In genomic region chr6:47047097-47047478, GRCh38 we compare ENCODE assay signal across 16 cellular contexts. TPM values are rescaled to one million over a fixed set of nuclear protein-coding genes. Genes with fewer than 3 reads are reported as not detected.
DNase-seq lines count a peak whose midpoint lies in the region; ATAC-seq and TF ChIP-seq lines count a peak whose summit lies in the region.
"Had no signal": no experiment of that assay in that cellular context is flagged by ENCODE, and none has a peak within 500 bp of the region (broad histone marks: within the 10 kb centered on the region; RNA-seq: fewer than 3 reads in every experiment).

No MANE protein-coding gene starts in this region.

- H3K4me2 ChIP-seq in MM.1S (ENCODE audit: low read depth, low read length), result peak overlapping the region; percentile 56; the same call in 1 of the 2 replicates

- H3K36me3 ChIP-seq in ACC112 (ENCODE audit: insufficient read depth, low read length) (no peaks in the 10 kb centered on the region), MM.1S (replicated peaks; ENCODE audit: insufficient read depth, low read length) (no peaks in the 10 kb centered on the region), breast epithelium (no peaks in the 10 kb centered on the region), mucosa of stomach (ENCODE audit: control insufficient read depth, insufficient read depth, low read length) (no peaks in the 10 kb centered on the region)
- H3K36me3 ChIP-seq: gastroesophageal sphincter, ovary, uterus had no signal

- peaks cover 2% of the 10 kb centered on the region for H3K4me1 Mint-ChIP-seq in activated T-cell treated with anti-CD3 and anti-CD28 coated beads, Interleukin-2, amount 50 U/mL, for 24 hours (ENCODE audit: low read depth)
- H3K4me1 Mint-ChIP-seq: central memory CD8-positive, alpha-beta T cell; stimulated activated effector memory CD8-positive, alpha-beta T cell treated with anti-CD3 and anti-CD28 coated beads, Interleukin-12 subunit alpha, Interleukin-12 subunit beta, amount 100 ng/mL, for 72 hours had no signal

- H3K4me3 Mint-ChIP-seq in activated T-cell treated with anti-CD3 and anti-CD28 coated beads, Interleukin-2, amount 50 U/mL, for 24 hours, result no peak overlapping the region
- H3K4me3 Mint-ChIP-seq: activated CD8-positive, alpha-beta T cell treated with anti-CD3 and anti-CD28 coated beads, Interleukin-2, amount 10 ng/mL, durations not matched to agents 7 days and 5 days; central memory CD8-positive, alpha-beta T cell; stimulated activated effector memory CD8-positive, alpha-beta T cell treated with anti-CD3 and anti-CD28 coated beads, Interleukin-12 subunit alpha, Interleukin-12 subunit beta, amount 100 ng/mL, for 72 hours had no signal

- H3K27ac ChIP-seq in ACC112 (ENCODE audit: low read depth, low read length) (no peak overlapping the region), MM.1S (ENCODE audit: low read length) (no peak overlapping the region), breast epithelium (peak overlapping the region; percentile 27 to 78)
- H3K27ac ChIP-seq: gastroesophageal sphincter, skin epidermis, uterus had no signal

- H3K27ac Mint-ChIP-seq in activated T-cell treated with anti-CD3 and anti-CD28 coated beads, Interleukin-2, amount 50 U/mL, for 24 hours, result no peak overlapping the region
- H3K27ac Mint-ChIP-seq: activated CD8-positive, alpha-beta T cell treated with anti-CD3 and anti-CD28 coated beads, Interleukin-2, amount 10 ng/mL, durations not matched to agents 7 days and 5 days; activated T-helper 2 cell treated with anti-CD3 and anti-CD28 coated beads, Interferon-gamma antibody, Interleukin-2, Interleukin-4, amounts not matched to agents 10 μg/mL and 5 μg/mL and 100 μg/mL, durations not matched to agents 14 hours and 24 hours and 36 hours; stimulated activated effector memory CD8-positive, alpha-beta T cell treated with anti-CD3 and anti-CD28 coated beads, Interleukin-12 subunit alpha, Interleukin-12 subunit beta, amount 100 ng/mL, for 72 hours had no signal

- H3K36me3 Mint-ChIP-seq in activated T-cell treated with anti-CD3 and anti-CD28 coated beads, Interleukin-2, amount 50 U/mL, for 24 hours (ENCODE audit: low read depth), result no peaks in the 10 kb centered on the region
- H3K36me3 Mint-ChIP-seq: stimulated activated effector memory CD8-positive, alpha-beta T cell treated with anti-CD3 and anti-CD28 coated beads, Interleukin-12 subunit alpha, Interleukin-12 subunit beta, amount 100 ng/mL, for 72 hours had no signal

- intact Hi-C loops in breast epithelium (cut with DNase I; ENCODE audit: low total_unique reads), result no loop called here

- DNase-seq in MM.1S (no peak), breast epithelium (ENCODE audit: low spot score in 2 of 2) (no peak), GM19240 (ENCODE audit: insufficient read length, low spot score) (no peak), SKM-1 (lab: John Stamatoyannopoulos, UW; ENCODE audit: unreplicated experiment) (no peak)
- DNase-seq in activated T-cell treated with anti-CD3 and anti-CD28 coated beads, Interleukin-2, amount 50 U/mL, for 24 hours, result no peak

- H3K4me3 ChIP-seq in ACC112 (ENCODE audit: low read depth, low read length), result 0 out of 2 replicates have a peak overlapping the region, but pooled peaks have one; percentile 9
- no peak overlapping the region for H3K4me3 ChIP-seq in MM.1S (ENCODE audit: low read length)
- H3K4me3 ChIP-seq in breast epithelium, result no peak overlapping the region
- no peak overlapping the region for H3K4me3 ChIP-seq in mucosa of stomach (ENCODE audit: low read length)
- H3K4me3 ChIP-seq: gastroesophageal sphincter, ovary, skin epidermis, uterus had no signal

- H3K79me2 ChIP-seq in ACC112 (ENCODE audit: control insufficient read depth, insufficient read depth, low read length, unreplicated experiment) (no peaks in the 10 kb centered on the region), MM.1S (ENCODE audit: low read length) (no peaks in the 10 kb centered on the region)

- no peak for TF ChIP-seq CTCF in MM.1S (IDR thresholded peaks at IDR 0.05; ENCODE audit: low read length)
- TF ChIP-seq CTCF in breast epithelium (IDR thresholded peaks at IDR 0.05), result no peak

- peaks cover 8% of the 10 kb centered on the region for H3K27me3 ChIP-seq in ACC112 (ENCODE audit: insufficient read depth, low read length)
- no peaks in the 10 kb centered on the region for H3K27me3 ChIP-seq in MM.1S (replicated peaks; ENCODE audit: insufficient read depth, low read length)
- H3K27me3 ChIP-seq in breast epithelium, result no peaks in the 10 kb centered on the region
- no peaks in the 10 kb centered on the region for H3K27me3 ChIP-seq in mucosa of stomach (ENCODE audit: control insufficient read depth, insufficient read depth, low read length)
- H3K27me3 ChIP-seq: gastroesophageal sphincter, ovary, uterus had no signal

- H3F3A ChIP-seq in MM.1S (ENCODE audit: insufficient read depth, low read length), result no peaks in the 10 kb centered on the region

- no peak for ATAC-seq in GM18907 (IDR thresholded peaks at IDR 0.05; ENCODE audit: unreplicated experiment)
- ATAC-seq: stimulated activated effector memory CD8-positive, alpha-beta T cell treated with anti-CD3 and anti-CD28 coated beads, Interleukin-12 subunit alpha, Interleukin-12 subunit beta, amount 100 ng/mL, for 72 hours had no signal

- no peaks in the 10 kb centered on the region for H3K9me3 Mint-ChIP-seq in activated T-cell treated with anti-CD3 and anti-CD28 coated beads, Interleukin-2, amount 50 U/mL, for 24 hours
- H3K9me3 Mint-ChIP-seq: activated T-helper 2 cell treated with anti-CD3 and anti-CD28 coated beads, Interferon-gamma antibody, Interleukin-2, Interleukin-4, amounts not matched to agents 10 μg/mL and 5 μg/mL and 100 μg/mL, durations not matched to agents 14 hours and 24 hours and 36 hours; central memory CD8-positive, alpha-beta T cell; stimulated activated effector memory CD8-positive, alpha-beta T cell treated with anti-CD3 and anti-CD28 coated beads, Interleukin-12 subunit alpha, Interleukin-12 subunit beta, amount 100 ng/mL, for 72 hours had no signal

- peaks cover 9% of the 10 kb centered on the region for H3K4me1 ChIP-seq in ACC112 (ENCODE audit: control insufficient read depth, insufficient read depth, low read length, unreplicated experiment)
- H3K4me1 ChIP-seq in MM.1S (ENCODE audit: low read length), result no peaks in the 10 kb centered on the region
- H3K4me1 ChIP-seq in breast epithelium, result no peaks in the 10 kb centered on the region
- peaks cover 28% of the 10 kb centered on the region for H3K4me1 ChIP-seq in mucosa of stomach (ENCODE audit: control insufficient read depth, insufficient read depth, low read length)
- H3K4me1 ChIP-seq: uterus had no signal

- no peak for TF ChIP-seq POLR2A in breast epithelium (IDR thresholded peaks at IDR 0.05)

- H3K9ac ChIP-seq in MM.1S (ENCODE audit: low read length) (no peak overlapping the region), mucosa of stomach (ENCODE audit: low read length) (peak overlapping the region; percentile 16)

- H3K27me3 Mint-ChIP-seq in activated T-cell treated with anti-CD3 and anti-CD28 coated beads, Interleukin-2, amount 50 U/mL, for 24 hours, result peaks cover 17% of the 10 kb centered on the region

- H3K9me2 ChIP-seq in MM.1S (replicated peaks; ENCODE audit: insufficient read depth, low read length), result no peaks in the 10 kb centered on the region

- H2AFZ ChIP-seq in ACC112 (ENCODE audit: low read length, unreplicated experiment) (peak overlapping the region; percentile 15), MM.1S (ENCODE audit: low read length) (peak overlapping the region; percentile 71)

- H3K9me3 ChIP-seq in MM.1S (replicated peaks; ENCODE audit: insufficient read depth, low read length), result no peaks in the 10 kb centered on the region
- no peaks in the 10 kb centered on the region for H3K9me3 ChIP-seq in breast epithelium
- H3K9me3 ChIP-seq in mucosa of stomach (ENCODE audit: control insufficient read depth, low read length), result no peaks in the 10 kb centered on the region
- H3K9me3 ChIP-seq: gastroesophageal sphincter, ovary, uterus had no signal

- H4K20me1 ChIP-seq in MM.1S (ENCODE audit: insufficient read depth, low read length), result no peaks in the 10 kb centered on the region

RNA-seq across cellular contexts. Expression of gene ADGRF1, which starts 5.0 kb away (rescaled TPM):
- total RNA-seq in breast epithelium, result 1 to 10 TPM in 1 of 3 donors, under 1 TPM in 1, not detected in 1; 0.66 to 3.5 TPM
- total RNA-seq: activated CD8-positive, alpha-beta T cell treated with anti-CD3 and anti-CD28 coated beads, Interleukin-2, amount 10 ng/mL, durations not matched to agents 7 days and 5 days; activated T-helper 2 cell treated with anti-CD3 and anti-CD28 coated beads, Interferon-gamma antibody, Interleukin-2, Interleukin-4, amounts not matched to agents 10 μg/mL and 5 μg/mL and 100 μg/mL, durations not matched to agents 14 hours and 24 hours and 36 hours had no signal

Comparison
In these comparisons a context has a peak if more than half of its experiments do, and no peak if none do; other contexts are left out.
1. H3K27ac ChIP-seq: peak in breast epithelium (2 of 2); none in ACC112 (single experiment) and MM.1S (single experiment).